Comparison of ENCODE assay signal across 8 cellular contexts in genomic region chr9:68780735-68781134, GRCh38.
DNase-seq lines count a peak whose midpoint lies in the region; ATAC-seq and TF ChIP-seq lines count a peak whose summit lies in the region.

No MANE protein-coding gene starts in this region.

- intact Hi-C loops in activated CD8-positive, alpha-beta T cell treated with anti-CD3 and anti-CD28 coated beads for 36 hours (cut with micrococcal nuclease), result loop anchor here (10.0 kb wide), 1 partner anchor 244 kb away; no protein-coding TSS in a partner anchor
- intact Hi-C loops in transverse colon (cut with DNase I; ENCODE audit: low total_unique reads), result loop anchor here (5.0 kb wide), 1 partner anchor 217 kb away; no protein-coding TSS in a partner anchor

- H3K27ac ChIP-seq in transverse colon, result peak overlapping the region; percentile 92 to 96 (median 94)

- ATAC-seq in activated CD8-positive, alpha-beta T cell treated with anti-CD3 and anti-CD28 coated beads for 36 hours, result no peak
- ATAC-seq in activated CD8-positive, alpha-beta T cell treated with anti-CD3 and anti-CD28 coated beads, Interleukin-2, amount 10 ng/mL, durations not matched to agents 7 days and 5 days, result no peak

- no peaks in the 10 kb centered on the region for H3K9me3 ChIP-seq in transverse colon

- H3K27me3 ChIP-seq in transverse colon, result no peaks in the 10 kb centered on the region

- TF ChIP-seq CTCF in activated CD8-positive, alpha-beta T cell treated with anti-CD3 and anti-CD28 coated beads for 36 hours (IDR thresholded peaks at IDR 0.05), result no peak
- no peak for TF ChIP-seq CTCF in transverse colon (IDR thresholded peaks at IDR 0.05)

- no peak for TF ChIP-seq POLR2A in transverse colon (IDR thresholded peaks at IDR 0.05)

- H3K27ac Mint-ChIP-seq in activated CD8-positive, alpha-beta T cell treated with anti-CD3 and anti-CD28 coated beads for 36 hours, result no peak overlapping the region
- no peak overlapping the region for H3K27ac Mint-ChIP-seq in activated CD8-positive, alpha-beta T cell treated with anti-CD3 and anti-CD28 coated beads, Interleukin-2, amount 10 ng/mL, durations not matched to agents 7 days and 5 days

- no peak overlapping the region for H3K4me3 Mint-ChIP-seq in activated CD8-positive, alpha-beta T cell treated with anti-CD3 and anti-CD28 coated beads for 36 hours
- no peak overlapping the region for H3K4me3 Mint-ChIP-seq in activated CD8-positive, alpha-beta T cell treated with anti-CD3 and anti-CD28 coated beads, Interleukin-2, amount 10 ng/mL, durations not matched to agents 7 days and 5 days

- no peaks in the 10 kb centered on the region for H3K36me3 Mint-ChIP-seq in activated CD8-positive, alpha-beta T cell treated with anti-CD3 and anti-CD28 coated beads for 36 hours (ENCODE audit: low read depth)
- H3K36me3 Mint-ChIP-seq in activated CD8-positive, alpha-beta T cell treated with anti-CD3 and anti-CD28 coated beads, Interleukin-2, amount 10 ng/mL, durations not matched to agents 7 days and 5 days (ENCODE audit: low read depth), result no peaks in the 10 kb centered on the region

- H3K4me3 ChIP-seq in transverse colon, result peak overlapping the region; percentile 47 to 81 (median 63)

- WGBS in transverse colon (ENCODE audit: low coverage in 1 of 2), 2 donors, result 7 to 20% methylated on average over 4 to 7 of the region's 7 CpGs

- peaks cover 35 to 75% (median 56%) of the 10 kb centered on the region in 4 donors for H3K4me1 ChIP-seq in transverse colon

- no peaks in the 10 kb centered on the region for H3K9me3 Mint-ChIP-seq in activated CD8-positive, alpha-beta T cell treated with anti-CD3 and anti-CD28 coated beads for 36 hours
- H3K9me3 Mint-ChIP-seq in activated CD8-positive, alpha-beta T cell treated with anti-CD3 and anti-CD28 coated beads, Interleukin-2, amount 10 ng/mL, durations not matched to agents 7 days and 5 days (ENCODE audit: insufficient read depth), result no peaks in the 10 kb centered on the region

- H3K36me3 ChIP-seq in transverse colon, result no peaks in the 10 kb centered on the region

- POLR2A ChIA-PET in activated CD8-positive, alpha-beta T cell treated with anti-CD3 and anti-CD28 coated beads for 36 hours (lab: Charles Lee), result no interaction called here
- POLR2A ChIA-PET in activated CD8-positive, alpha-beta T cell treated with anti-CD3 and anti-CD28 coated beads, Interleukin-2, amount 10 ng/mL, durations not matched to agents 7 days and 5 days (lab: Charles Lee), result interaction anchor here (1.2 kb wide), 1 partner anchor 67 kb away, joined by 3 read pairs; no protein-coding TSS in a partner anchor

- peak; percentile 29 for DNase-seq in activated CD8-positive, alpha-beta T cell treated with anti-CD3 and anti-CD28 coated beads for 36 hours
- no peak for DNase-seq in activated CD8-positive, alpha-beta T cell treated with anti-CD3 and anti-CD28 coated beads, Interleukin-2, amount 10 ng/mL, durations not matched to agents 7 days and 5 days
- peak; percentile 26 to 37 for DNase-seq in activated T-cell treated with anti-CD3 and anti-CD28 coated beads, Interleukin-2, amount 50 U/mL, for 48 hours
- peak; percentile 12 for DNase-seq in kidney tubule cell (ENCODE audit: low spot score)
- DNase-seq in transverse colon, result peak; percentile 17
- DNase-seq in amniotic stem cell (lab: John Stamatoyannopoulos, UW), result no peak
- no peak for DNase-seq in stimulated activated naive CD4-positive, alpha-beta T cell treated with Interleukin-2 at 50 U/mL for 16 hours (lab: John Stamatoyannopoulos, UW)
- DNase-seq in SKM-1 (lab: John Stamatoyannopoulos, UW; ENCODE audit: unreplicated experiment), result no peak

- in situ Hi-C loops in transverse colon (cut with MboI; ENCODE audit: low pct_ligation_motif_present in 1 of 4, low pct_unique_long_range_greater_than_20kb in 1 of 4, low sequenced_read_pairs in 3 of 4), result loop anchor here in 1 of 4 donors (25.0 kb wide), 2 partner anchors 193 to 207 kb away; no protein-coding TSS in a partner anchor

- no peaks in the 10 kb centered on the region for H3K27me3 Mint-ChIP-seq in activated CD8-positive, alpha-beta T cell treated with anti-CD3 and anti-CD28 coated beads for 36 hours
- peaks cover 5% of the 10 kb centered on the region for H3K27me3 Mint-ChIP-seq in activated CD8-positive, alpha-beta T cell treated with anti-CD3 and anti-CD28 coated beads, Interleukin-2, amount 10 ng/mL, durations not matched to agents 7 days and 5 days (ENCODE audit: low read depth)

- CTCF ChIA-PET in activated CD8-positive, alpha-beta T cell treated with anti-CD3 and anti-CD28 coated beads for 36 hours (lab: Charles Lee), result no interaction called here
- CTCF ChIA-PET in activated CD8-positive, alpha-beta T cell treated with anti-CD3 and anti-CD28 coated beads, Interleukin-2, amount 10 ng/mL, durations not matched to agents 7 days and 5 days (lab: Charles Lee), result interaction anchor here (2.6 kb wide), 1 partner anchor 171 kb away, joined by 6 read pairs; no protein-coding TSS in a partner anchor

- H3K4me1 Mint-ChIP-seq in activated CD8-positive, alpha-beta T cell treated with anti-CD3 and anti-CD28 coated beads for 36 hours (ENCODE audit: low read depth), result peaks cover 16% of the 10 kb centered on the region
- H3K4me1 Mint-ChIP-seq in activated CD8-positive, alpha-beta T cell treated with anti-CD3 and anti-CD28 coated beads, Interleukin-2, amount 10 ng/mL, durations not matched to agents 7 days and 5 days (ENCODE audit: low read depth), result peaks cover 7% of the 10 kb centered on the region

- TF ChIP-seq EP300 in transverse colon (IDR thresholded peaks at IDR 0.05; ENCODE audit: low read depth), result no peak

Comparison
In these comparisons a context has a peak if more than half of its experiments do, and no peak if none do; other contexts are left out.
1. DNase-seq: peak in activated CD8-positive, alpha-beta T cell treated with anti-CD3 and anti-CD28 coated beads for 36 hours (single experiment), activated T-cell treated with anti-CD3 and anti-CD28 coated beads, Interleukin-2, amount 50 U/mL, for 48 hours (2 of 2), kidney tubule cell (single experiment) and transverse colon (single experiment); none in activated CD8-positive, alpha-beta T cell treated with anti-CD3 and anti-CD28 coated beads, Interleukin-2, amount 10 ng/mL, durations not matched to agents 7 days and 5 days (single experiment), amniotic stem cell (single experiment), stimulated activated naive CD4-positive, alpha-beta T cell treated with Interleukin-2 at 50 U/mL for 16 hours (single experiment) and SKM-1 (single experiment).